In the genomic region with DNA sequence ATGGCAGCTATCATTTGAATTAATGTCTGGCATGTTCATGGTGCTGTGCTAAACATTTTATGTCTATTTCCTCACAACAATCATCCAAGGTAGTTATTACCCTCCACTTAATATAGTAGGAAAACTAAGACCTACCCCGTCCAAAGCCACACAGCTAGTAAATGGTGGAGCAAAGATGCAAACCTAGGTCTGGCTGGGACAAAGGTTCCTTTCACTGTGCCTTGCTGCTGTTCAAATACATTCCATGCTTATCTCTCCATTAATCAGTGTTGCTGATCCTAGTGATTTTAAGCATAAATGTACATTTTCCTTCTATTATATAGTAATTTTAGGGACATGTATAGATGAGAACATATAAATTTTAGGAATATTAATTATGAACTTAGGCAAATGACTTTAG, we compare ENCODE assay signal across 29 cellular contexts.
"Had no signal": no experiment of that assay in that cellular context is flagged by ENCODE, and none has a peak within 500 bp of the region (broad histone marks: within the 10 kb centered on the region; RNA-seq: fewer than 3 reads in every experiment).

No MANE protein-coding gene starts in this region.

- H3K27ac ChIP-seq: cardiac muscle cell, PC-9, SJCRH30, SK-N-MC had no signal

- H2AFZ ChIP-seq: PC-9 had no signal

- DNase-seq: activated CD4-positive, alpha-beta T cell treated with anti-CD3 and anti-CD28 coated beads, Interleukin-2, amount 10 ng/mL, durations not matched to agents 7 days and 5 days; activated CD4-positive, alpha-beta T cell treated with anti-CD3 and anti-CD28 coated beads, Interleukin-2, amount 50 U/mL, for 48 hours; activated CD8-positive, alpha-beta T cell treated with anti-CD3 and anti-CD28 coated beads, Interleukin-2, amount 10 ng/mL, durations not matched to agents 7 days and 5 days; activated naive CD4-positive, alpha-beta T cell; activated naive CD4-positive, alpha-beta T cell treated with anti-CD3 and anti-CD28 coated beads, Interleukin-2, amount 50 U/mL, for 16 hours; activated naive CD8-positive, alpha-beta T cell treated with anti-CD3 and anti-CD28 coated beads for 36 hours; activated T-cell treated with anti-CD3 and anti-CD28 coated beads, Interleukin-2, amount 50 U/mL, for 4 hours; amniotic stem cell; aorta; NCI-H1092 treated with DMSO at 0.1 percent for 48 hours; NCI-H1417; NCI-H146; NCI-H187; NCI-H2029 treated with DMSO at 0.1 percent for 48 hours; NCI-H2107; NCI-H2171; NCI-H226; NCI-H446 treated with DMSO at 0.1 percent for 48 hours; NCI-H524; NCI-H748 treated with DMSO at 0.1 percent for 48 hours; NK-92 treated with Interleukin-12 subunit alpha and Interleukin-12 subunit beta, amount 100 ng/mL, for 24 hours; PC-9; Right ventricle myocardium superior; T1000 had no signal

- H3K4me3 Mint-ChIP-seq: activated CD4-positive, alpha-beta T cell treated with anti-CD3 and anti-CD28 coated beads, Interleukin-2, amount 10 ng/mL, durations not matched to agents 7 days and 5 days; activated CD8-positive, alpha-beta T cell treated with anti-CD3 and anti-CD28 coated beads, Interleukin-2, amount 10 ng/mL, durations not matched to agents 7 days and 5 days; activated naive CD8-positive, alpha-beta T cell treated with anti-CD3 and anti-CD28 coated beads for 36 hours; activated T-cell treated with anti-CD3 and anti-CD28 coated beads, Interleukin-2, amount 50 U/mL, for 4 hours; activated T-helper 1 cell treated with anti-CD3 and anti-CD28 coated beads, Interleukin-12 subunit alpha, Interleukin-12 subunit beta, Interleukin-2, Interleukin-4 antibody, amounts not matched to agents 30 ng/mL and 10 ng/mL and 1 ng/mL, durations not matched to agents 14 hours and 24 hours and 36 hours; central memory CD8-positive, alpha-beta T cell had no signal

- H3K4me1 ChIP-seq: SJCRH30 had no signal

- H3K4me1 Mint-ChIP-seq: activated CD4-positive, alpha-beta T cell treated with anti-CD3 and anti-CD28 coated beads, Interleukin-2, amount 10 ng/mL, durations not matched to agents 7 days and 5 days; activated naive CD8-positive, alpha-beta T cell treated with anti-CD3 and anti-CD28 coated beads for 36 hours; central memory CD8-positive, alpha-beta T cell had no signal

- H3K4me2 ChIP-seq: PC-9 had no signal

- H3K36me3 ChIP-seq: cardiac muscle cell, SJCRH30 had no signal

- H3K27me3 ChIP-seq: cardiac muscle cell, SJCRH30 had no signal

- H3K27me3 Mint-ChIP-seq: activated CD4-positive, alpha-beta T cell treated with anti-CD3 and anti-CD28 coated beads, Interleukin-2, amount 10 ng/mL, durations not matched to agents 7 days and 5 days; activated naive CD8-positive, alpha-beta T cell treated with anti-CD3 and anti-CD28 coated beads for 36 hours; central memory CD8-positive, alpha-beta T cell had no signal

- ATAC-seq: activated CD8-positive, alpha-beta T cell treated with anti-CD3 and anti-CD28 coated beads, Interleukin-2, amount 10 ng/mL, durations not matched to agents 7 days and 5 days; activated T-cell treated with anti-CD3 and anti-CD28 coated beads, Interleukin-2, amount 50 U/mL, for 4 hours had no signal

- H3K27ac Mint-ChIP-seq: activated CD4-positive, alpha-beta T cell treated with anti-CD3 and anti-CD28 coated beads, Interleukin-2, amount 10 ng/mL, durations not matched to agents 7 days and 5 days; activated CD8-positive, alpha-beta T cell treated with anti-CD3 and anti-CD28 coated beads, Interleukin-2, amount 10 ng/mL, durations not matched to agents 7 days and 5 days; activated naive CD8-positive, alpha-beta T cell treated with anti-CD3 and anti-CD28 coated beads for 36 hours; activated T-helper 1 cell treated with anti-CD3 and anti-CD28 coated beads, Interleukin-12 subunit alpha, Interleukin-12 subunit beta, Interleukin-2, Interleukin-4 antibody, amounts not matched to agents 30 ng/mL and 10 ng/mL and 1 ng/mL, durations not matched to agents 14 hours and 24 hours and 36 hours had no signal

- H3K9me3 Mint-ChIP-seq: activated CD4-positive, alpha-beta T cell treated with anti-CD3 and anti-CD28 coated beads, Interleukin-2, amount 10 ng/mL, durations not matched to agents 7 days and 5 days; activated naive CD8-positive, alpha-beta T cell treated with anti-CD3 and anti-CD28 coated beads for 36 hours; activated T-cell treated with anti-CD3 and anti-CD28 coated beads, Interleukin-2, amount 50 U/mL, for 4 hours; activated T-helper 1 cell treated with anti-CD3 and anti-CD28 coated beads, Interleukin-12 subunit alpha, Interleukin-12 subunit beta, Interleukin-2, Interleukin-4 antibody, amounts not matched to agents 30 ng/mL and 10 ng/mL and 1 ng/mL, durations not matched to agents 14 hours and 24 hours and 36 hours; central memory CD8-positive, alpha-beta T cell had no signal

- H3K9me3 ChIP-seq: SJCRH30 had no signal

- H3K4me3 ChIP-seq: cardiac muscle cell, PC-9, SJCRH30, SK-N-MC had no signal
